In the genomic region with DNA sequence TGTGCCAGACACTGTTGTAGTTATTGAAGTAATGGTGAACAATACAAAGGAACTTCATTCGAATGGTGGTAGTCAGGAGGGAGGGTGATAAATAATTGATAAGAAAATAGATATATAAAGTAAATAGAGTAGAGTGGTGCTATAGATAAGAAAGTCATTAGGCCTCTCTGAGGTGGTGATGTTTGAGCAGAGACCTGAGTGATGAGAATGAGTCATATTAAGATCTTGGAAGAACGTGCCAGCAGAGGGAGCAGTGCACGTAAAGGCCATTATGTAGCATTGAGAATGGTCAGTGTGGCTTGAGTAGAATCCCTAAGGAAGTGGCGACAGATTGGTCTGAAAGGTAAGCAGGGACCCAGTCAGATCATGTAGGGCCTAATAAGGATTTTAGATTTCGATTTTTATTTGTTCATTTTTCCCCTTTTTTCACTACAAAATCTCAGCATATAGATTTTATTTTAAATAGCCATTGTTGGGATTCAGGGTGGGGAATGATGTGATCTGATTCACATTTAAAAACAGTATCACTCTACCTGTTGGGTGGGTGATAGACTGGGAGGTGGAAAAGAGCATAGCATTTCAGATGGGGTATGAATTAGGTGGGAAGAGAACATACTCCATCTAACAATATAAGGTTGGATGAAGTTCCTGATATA, we compare ENCODE assay signal across 8 cellular contexts. TPM values are rescaled to one million over a fixed set of nuclear protein-coding genes. Genes with fewer than 3 reads are reported as not detected.
DNase-seq lines count a peak whose midpoint lies in the region; ATAC-seq and TF ChIP-seq lines count a peak whose summit lies in the region.

No MANE protein-coding gene starts in this region.

- TF ChIP-seq POLR2A in vagina (IDR thresholded peaks at IDR 0.05), result no peak

- no peaks in the 10 kb centered on the region for H3K36me3 Mint-ChIP-seq in activated naive CD4-positive, alpha-beta T cell treated with anti-CD3 and anti-CD28 coated beads, Interleukin-2, amount 50 U/mL, for 72 hours

- no peak overlapping the region for H3K4me3 ChIP-seq in vagina

- intact Hi-C loops in left ventricle myocardium superior (cut with micrococcal nuclease) (no loop called here), vagina (cut with DNase I) (no loop called here)

- H3K27ac Mint-ChIP-seq in activated naive CD4-positive, alpha-beta T cell treated with anti-CD3 and anti-CD28 coated beads, Interleukin-2, amount 50 U/mL, for 72 hours, result no peak overlapping the region

- ATAC-seq in activated naive CD4-positive, alpha-beta T cell treated with anti-CD3 and anti-CD28 coated beads, Interleukin-2, amount 50 U/mL, for 72 hours, result peak; percentile 44 to 54
- ATAC-seq in left ventricle myocardium superior, result peak; percentile 75

- no peak for DNase-seq in activated naive CD4-positive, alpha-beta T cell treated with anti-CD3 and anti-CD28 coated beads, Interleukin-2, amount 50 U/mL, for 72 hours (ENCODE audit: low spot score in 2 of 2)
- DNase-seq in activated naive CD4-positive, alpha-beta T cell (lab: John Stamatoyannopoulos, UW), result no peak
- DNase-seq in HCEC 1CT (peak; percentile 75), NCI-H1105 treated with DMSO at 0.1 percent for 48 hours (lab: John Stamatoyannopoulos, UW) (peak; percentile 49), left ventricle myocardium superior (no peak), smooth muscle cell of the brain vasculature (ENCODE audit: low read depth, low spot score) (peak; percentile 18), vagina (ENCODE audit: extremely low spot score in 2 of 2) (no peak)
- peak; percentile 13 to 18 for DNase-seq in activated CD4-positive, alpha-beta T cell treated with anti-CD3 and anti-CD28 coated beads, Interleukin-2, amount 50 U/mL, for 48 hours

- TF ChIP-seq CTCF in vagina (IDR thresholded peaks at IDR 0.05), result peak in 1 of 3 experiments; percentile 20

- H3K36me3 ChIP-seq in vagina, result no peaks in the 10 kb centered on the region

- no peaks in the 10 kb centered on the region for H3K4me1 ChIP-seq in vagina

- H3K27ac ChIP-seq in vagina, result no peak overlapping the region

- H3K27me3 ChIP-seq in vagina, result no peaks in the 10 kb centered on the region

- no peaks in the 10 kb centered on the region for H3K9me3 ChIP-seq in vagina

- no peaks in the 10 kb centered on the region for H3K9me3 Mint-ChIP-seq in activated naive CD4-positive, alpha-beta T cell treated with anti-CD3 and anti-CD28 coated beads, Interleukin-2, amount 50 U/mL, for 72 hours

RNA-seq across cellular contexts. Expression of gene CCDC90B, which starts 44.7 kb away (rescaled TPM):
- 10 to 100 TPM; 28.4 to 31.2 TPM for total RNA-seq in activated naive CD4-positive, alpha-beta T cell treated with anti-CD3 and anti-CD28 coated beads, Interleukin-2, amount 50 U/mL, for 72 hours
- total RNA-seq in left ventricle myocardium superior, result 21.0 TPM
- total RNA-seq in vagina, result 37.6 TPM

RNA-seq across cellular contexts. Expression of gene ANKRD42, which starts 47.9 kb away (rescaled TPM):
- total RNA-seq in activated naive CD4-positive, alpha-beta T cell treated with anti-CD3 and anti-CD28 coated beads, Interleukin-2, amount 50 U/mL, for 72 hours, result 1 to 10 TPM; 2.4 to 3.4 TPM
- total RNA-seq in left ventricle myocardium superior, result 4.3 TPM
- total RNA-seq in vagina, result 10.3 TPM

Comparison
In these comparisons a context has a peak if more than half of its experiments do, and no peak if none do; other contexts are left out.
1. DNase-seq: peak in HCEC 1CT (single experiment), NCI-H1105 treated with DMSO at 0.1 percent for 48 hours (single experiment), activated CD4-positive, alpha-beta T cell treated with anti-CD3 and anti-CD28 coated beads, Interleukin-2, amount 50 U/mL, for 48 hours (2 of 2) and smooth muscle cell of the brain vasculature (single experiment); none in activated naive CD4-positive, alpha-beta T cell treated with anti-CD3 and anti-CD28 coated beads, Interleukin-2, amount 50 U/mL, for 72 hours (0 of 2), activated naive CD4-positive, alpha-beta T cell (0 of 4), left ventricle myocardium superior (single experiment) and vagina (0 of 2).